ENCODE assay signal across 24 cellular contexts in the genomic region with DNA sequence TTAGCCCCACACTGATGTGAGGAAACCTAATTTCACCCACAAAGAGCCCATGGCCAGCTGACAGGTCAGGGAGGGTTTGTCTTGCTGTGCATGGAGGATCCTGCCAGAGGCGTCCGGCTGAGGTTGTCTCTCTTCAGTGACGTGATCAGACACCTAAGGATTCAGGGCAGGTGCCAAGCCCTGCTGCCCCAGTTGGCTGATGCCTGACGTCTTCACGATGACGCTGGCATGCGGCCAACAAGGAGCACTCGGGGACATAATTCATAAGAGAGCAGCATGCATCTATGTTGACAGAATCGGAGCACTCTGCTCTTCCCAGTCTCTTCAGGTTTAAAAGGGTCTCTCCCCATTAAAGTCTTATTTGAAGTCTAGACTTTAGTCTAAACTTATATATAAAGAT. TPM values are rescaled to one million over a fixed set of nuclear protein-coding genes. Genes with fewer than 3 reads are reported as not detected.
DNase-seq lines count a peak whose midpoint lies in the region; ATAC-seq and TF ChIP-seq lines count a peak whose summit lies in the region.
"Had no signal": no experiment of that assay in that cellular context is flagged by ENCODE, and none has a peak within 500 bp of the region (broad histone marks: within the 10 kb centered on the region; RNA-seq: fewer than 3 reads in every experiment).

No MANE protein-coding gene starts in this region.

- H3K9me3 ChIP-seq in BE2C = no peaks in the 10 kb centered on the region; the same call in 1 of the 2 replicates
- H3K9me3 ChIP-seq: testis had no signal

- H3K4me3 ChIP-seq in BE2C (ENCODE audit: low read depth, low read length) = no peak overlapping the region
- H3K4me3 ChIP-seq: BLaER1 treated with 17β-estradiol and CSF1 and Interleukin-3, amounts not matched to agents 10 nM and 100 nM; GM23248; testis had no signal

- H3K4me1 ChIP-seq in BE2C = no peaks in the 10 kb centered on the region
- H3K4me1 ChIP-seq: testis had no signal

- TF ChIP-seq CTCF in BE2C (IDR thresholded peaks at IDR 0.05; ENCODE audit: low read depth, low read length) = no peak

- H3K27me3 ChIP-seq in BE2C = no peaks in the 10 kb centered on the region
- H3K27me3 ChIP-seq: brain microvascular endothelial cell, testis had no signal

- no peak for ATAC-seq in HG03442 (IDR thresholded peaks at IDR 0.05; ENCODE audit: unreplicated experiment)
- ATAC-seq: SK-N-SH treated with all-trans-retinoic acid at 6 μM for 48 hours; stimulated activated naive B cell treated with anti-CD40 and anti-IgM and Interleukin-4, amounts not matched to agents 10 μg/mL and 1 μg/mL and 100 μg/mL, for 72 hours; WTC11 had no signal

- H3K36me3 ChIP-seq in BE2C = no peaks in the 10 kb centered on the region
- H3K36me3 ChIP-seq: BLaER1 treated with 17β-estradiol and CSF1 and Interleukin-3, amounts not matched to agents 10 nM and 100 nM; brain microvascular endothelial cell had no signal

- DNase-seq in NCI-H146 (lab: John Stamatoyannopoulos, UW) (peak; percentile 64), NCI-H146 treated with DMSO at 0.1 percent for 48 hours (lab: John Stamatoyannopoulos, UW; ENCODE audit: unreplicated experiment) (no peak), BE2C (peak; percentile 18), NCI-H1436 treated with DMSO at 0.1 percent for 48 hours (lab: John Stamatoyannopoulos, UW) (peak; percentile 33), NCI-H774 (lab: John Stamatoyannopoulos, UW) (peak; percentile 43), activated gamma-delta T cell (lab: John Stamatoyannopoulos, UW) (no peak), occipital lobe (lab: John Stamatoyannopoulos, UW) (no peak)
- DNase-seq: activated CD4-positive, alpha-beta T cell treated with anti-CD3 and anti-CD28 coated beads, Interleukin-2, amount 50 U/mL, for 4 hours; activated gamma-delta T cell treated with Interleukin-2 at 50 U/mL for 16 hours; activated T-cell treated with anti-CD3 and anti-CD28 coated beads for 4 hours; brain microvascular endothelial cell; cortex of kidney; glutamatergic neuron; GM23248; KBM-7; midbrain; NCI-H526 treated with DMSO at 0.1 percent for 48 hours; stimulated activated CD4-positive, alpha-beta T cell treated with anti-CD3 and anti-CD28 coated beads, Interleukin-1b, Interleukin-23, amount 100 ng/mL, for 48 hours; stimulated activated naive B cell treated with anti-CD40 and anti-IgM and Interleukin-4, amounts not matched to agents 10 μg/mL and 1 μg/mL and 100 μg/mL, for 72 hours; testis had no signal

RNA-seq across cellular contexts. Expression of a gene that starts 47.8 kb away (rescaled TPM):
- polyA plus RNA-seq in BE2C (2012; ENCODE audit: insufficient read depth, insufficient read length, low read depth) = 510 TPM
- 203 TPM for total RNA-seq in occipital lobe

RNA-seq across cellular contexts. Expression of a gene that starts 48.9 kb away (rescaled TPM):
- polyA plus RNA-seq in BE2C (2012; ENCODE audit: insufficient read depth, insufficient read length, low read depth) = 35.9 TPM
- 15.8 TPM for total RNA-seq in occipital lobe

Comparison
In these comparisons a context has a peak if more than half of its experiments do, and no peak if none do; other contexts are left out.
1. DNase-seq: peak in NCI-H146 (single experiment), BE2C (single experiment), NCI-H1436 treated with DMSO at 0.1 percent for 48 hours (single experiment) and NCI-H774 (single experiment); none in NCI-H146 treated with DMSO at 0.1 percent for 48 hours (single experiment), activated gamma-delta T cell (single experiment) and occipital lobe (single experiment).